In the genomic region with DNA sequence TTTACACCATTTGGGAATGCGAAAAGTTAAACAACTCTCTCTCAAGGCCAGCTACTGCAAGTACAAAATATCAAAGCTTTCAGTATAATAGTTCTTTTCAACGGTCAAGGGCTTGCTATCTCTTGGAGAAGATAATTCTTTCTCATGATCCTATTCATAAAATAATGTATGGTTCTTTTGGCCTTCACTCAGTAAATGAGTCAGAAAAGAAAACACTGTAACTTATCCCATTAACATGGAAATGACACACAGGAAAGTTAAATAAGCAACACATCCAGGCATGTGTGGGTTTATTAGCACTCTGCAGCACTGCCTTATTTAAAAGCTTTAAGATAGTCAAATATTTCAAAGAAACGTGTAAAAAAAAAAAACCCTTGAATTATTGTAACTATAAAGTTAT, we compare ENCODE assay signal across 2 cellular contexts.
A peak's percentile ranks its signal among the peaks of the same experiment; 100 is the strongest.
TF ChIP-seq lines count a peak whose summit lies in the region.

No MANE protein-coding gene starts in this region.

TF ChIP-seq in SK-N-SH, 30 proteins besides CTCF, POLR2A, EP300 and RAD21 (continued from another document):
- peak; percentile 47 for TF ChIP-seq PBX3 (IDR thresholded peaks at IDR 0.05)
- peak; percentile 26; the same call in 1 of the 2 replicates for TF ChIP-seq JUND (IDR thresholded peaks at IDR 0.05)

TF ChIP-seq in WTC11, 78 proteins besides CTCF, POLR2A, EP300 and RAD21 (continued from another document):
- TF ChIP-seq ATF6 (CRISPR knock-in tag; IDR thresholded peaks at IDR 0.05) (no peak), ZNF263 (CRISPR knock-in tag; IDR thresholded peaks at IDR 0.05; ENCODE audit: low read depth) (no peak), ZNF416 (CRISPR knock-in tag; IDR thresholded peaks at IDR 0.05) (no peak), IRF2 (CRISPR knock-in tag; IDR thresholded peaks at IDR 0.05; ENCODE audit: borderline replicate concordance, low read depth) (no peak), AR (CRISPR knock-in tag; IDR thresholded peaks at IDR 0.05) (no peak), ATF2 (CRISPR knock-in tag; IDR thresholded peaks at IDR 0.05; ENCODE audit: borderline replicate concordance, low read depth) (no peak), ZNF423 (CRISPR knock-in tag; IDR thresholded peaks at IDR 0.05) (no peak), AFF4 (CRISPR knock-in tag; IDR thresholded peaks at IDR 0.05; ENCODE audit: borderline replicate concordance) (no peak), EMX1 (CRISPR knock-in tag; IDR thresholded peaks at IDR 0.05) (no peak), TEAD4 (CRISPR knock-in tag; IDR thresholded peaks at IDR 0.05) (no peak), MYBL2 (CRISPR knock-in tag; IDR thresholded peaks at IDR 0.05) (no peak), NR2C2 (CRISPR knock-in tag; IDR thresholded peaks at IDR 0.05) (no peak)
- TF ChIP-seq, protein P1, sequence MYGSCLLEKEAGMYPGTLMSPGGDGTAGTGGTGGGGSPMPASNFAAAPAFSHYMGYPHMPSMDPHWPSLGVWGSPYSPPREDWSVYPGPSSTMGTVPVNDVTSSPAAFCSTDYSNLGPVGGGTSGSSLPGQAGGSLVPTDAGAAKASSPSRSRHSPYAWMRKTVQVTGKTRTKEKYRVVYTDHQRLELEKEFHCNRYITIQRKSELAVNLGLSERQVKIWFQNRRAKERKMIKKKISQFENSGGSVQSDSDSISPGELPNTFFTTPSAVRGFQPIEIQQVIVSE (CRISPR knock-in tag; IDR thresholded peaks at IDR 0.05; ENCODE audit: borderline replicate concordance), result no peak
- TF ChIP-seq, protein P2, sequence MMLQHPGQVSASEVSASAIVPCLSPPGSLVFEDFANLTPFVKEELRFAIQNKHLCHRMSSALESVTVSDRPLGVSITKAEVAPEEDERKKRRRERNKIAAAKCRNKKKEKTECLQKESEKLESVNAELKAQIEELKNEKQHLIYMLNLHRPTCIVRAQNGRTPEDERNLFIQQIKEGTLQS (CRISPR knock-in tag; conservative IDR thresholded peaks at IDR 0.05), result no peak
- TF ChIP-seq, protein P3, sequence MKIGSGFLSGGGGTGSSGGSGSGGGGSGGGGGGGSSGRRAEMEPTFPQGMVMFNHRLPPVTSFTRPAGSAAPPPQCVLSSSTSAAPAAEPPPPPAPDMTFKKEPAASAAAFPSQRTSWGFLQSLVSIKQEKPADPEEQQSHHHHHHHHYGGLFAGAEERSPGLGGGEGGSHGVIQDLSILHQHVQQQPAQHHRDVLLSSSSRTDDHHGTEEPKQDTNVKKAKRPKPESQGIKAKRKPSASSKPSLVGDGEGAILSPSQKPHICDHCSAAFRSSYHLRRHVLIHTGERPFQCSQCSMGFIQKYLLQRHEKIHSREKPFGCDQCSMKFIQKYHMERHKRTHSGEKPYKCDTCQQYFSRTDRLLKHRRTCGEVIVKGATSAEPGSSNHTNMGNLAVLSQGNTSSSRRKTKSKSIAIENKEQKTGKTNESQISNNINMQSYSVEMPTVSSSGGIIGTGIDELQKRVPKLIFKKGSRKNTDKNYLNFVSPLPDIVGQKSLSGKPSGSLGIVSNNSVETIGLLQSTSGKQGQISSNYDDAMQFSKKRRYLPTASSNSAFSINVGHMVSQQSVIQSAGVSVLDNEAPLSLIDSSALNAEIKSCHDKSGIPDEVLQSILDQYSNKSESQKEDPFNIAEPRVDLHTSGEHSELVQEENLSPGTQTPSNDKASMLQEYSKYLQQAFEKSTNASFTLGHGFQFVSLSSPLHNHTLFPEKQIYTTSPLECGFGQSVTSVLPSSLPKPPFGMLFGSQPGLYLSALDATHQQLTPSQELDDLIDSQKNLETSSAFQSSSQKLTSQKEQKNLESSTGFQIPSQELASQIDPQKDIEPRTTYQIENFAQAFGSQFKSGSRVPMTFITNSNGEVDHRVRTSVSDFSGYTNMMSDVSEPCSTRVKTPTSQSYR (CRISPR knock-in tag; IDR thresholded peaks at IDR 0.05), result no peak
- TF ChIP-seq, protein P4, sequence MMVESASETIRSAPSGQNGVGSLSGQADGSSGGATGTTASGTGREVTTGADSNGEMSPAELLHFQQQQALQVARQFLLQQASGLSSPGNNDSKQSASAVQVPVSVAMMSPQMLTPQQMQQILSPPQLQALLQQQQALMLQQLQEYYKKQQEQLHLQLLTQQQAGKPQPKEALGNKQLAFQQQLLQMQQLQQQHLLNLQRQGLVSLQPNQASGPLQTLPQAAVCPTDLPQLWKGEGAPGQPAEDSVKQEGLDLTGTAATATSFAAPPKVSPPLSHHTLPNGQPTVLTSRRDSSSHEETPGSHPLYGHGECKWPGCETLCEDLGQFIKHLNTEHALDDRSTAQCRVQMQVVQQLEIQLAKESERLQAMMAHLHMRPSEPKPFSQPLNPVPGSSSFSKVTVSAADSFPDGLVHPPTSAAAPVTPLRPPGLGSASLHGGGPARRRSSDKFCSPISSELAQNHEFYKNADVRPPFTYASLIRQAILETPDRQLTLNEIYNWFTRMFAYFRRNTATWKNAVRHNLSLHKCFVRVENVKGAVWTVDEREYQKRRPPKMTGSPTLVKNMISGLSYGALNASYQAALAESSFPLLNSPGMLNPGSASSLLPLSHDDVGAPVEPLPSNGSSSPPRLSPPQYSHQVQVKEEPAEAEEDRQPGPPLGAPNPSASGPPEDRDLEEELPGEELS (CRISPR knock-in tag; IDR thresholded peaks at IDR 0.05), result no peak
- TF ChIP-seq, protein P5, sequence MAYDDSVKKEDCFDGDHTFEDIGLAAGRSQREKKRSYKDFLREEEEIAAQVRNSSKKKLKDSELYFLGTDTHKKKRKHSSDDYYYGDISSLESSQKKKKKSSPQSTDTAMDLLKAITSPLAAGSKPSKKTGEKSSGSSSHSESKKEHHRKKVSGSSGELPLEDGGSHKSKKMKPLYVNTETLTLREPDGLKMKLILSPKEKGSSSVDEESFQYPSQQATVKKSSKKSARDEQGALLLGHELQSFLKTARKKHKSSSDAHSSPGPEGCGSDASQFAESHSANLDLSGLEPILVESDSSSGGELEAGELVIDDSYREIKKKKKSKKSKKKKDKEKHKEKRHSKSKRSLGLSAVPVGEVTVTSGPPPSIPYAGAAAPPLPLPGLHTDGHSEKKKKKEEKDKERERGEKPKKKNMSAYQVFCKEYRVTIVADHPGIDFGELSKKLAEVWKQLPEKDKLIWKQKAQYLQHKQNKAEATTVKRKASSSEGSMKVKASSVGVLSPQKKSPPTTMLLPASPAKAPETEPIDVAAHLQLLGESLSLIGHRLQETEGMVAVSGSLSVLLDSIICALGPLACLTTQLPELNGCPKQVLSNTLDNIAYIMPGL (CRISPR knock-in tag; IDR thresholded peaks at IDR 0.05), result no peak
